ENCODE assay signal across 30 cellular contexts in the genomic region with DNA sequence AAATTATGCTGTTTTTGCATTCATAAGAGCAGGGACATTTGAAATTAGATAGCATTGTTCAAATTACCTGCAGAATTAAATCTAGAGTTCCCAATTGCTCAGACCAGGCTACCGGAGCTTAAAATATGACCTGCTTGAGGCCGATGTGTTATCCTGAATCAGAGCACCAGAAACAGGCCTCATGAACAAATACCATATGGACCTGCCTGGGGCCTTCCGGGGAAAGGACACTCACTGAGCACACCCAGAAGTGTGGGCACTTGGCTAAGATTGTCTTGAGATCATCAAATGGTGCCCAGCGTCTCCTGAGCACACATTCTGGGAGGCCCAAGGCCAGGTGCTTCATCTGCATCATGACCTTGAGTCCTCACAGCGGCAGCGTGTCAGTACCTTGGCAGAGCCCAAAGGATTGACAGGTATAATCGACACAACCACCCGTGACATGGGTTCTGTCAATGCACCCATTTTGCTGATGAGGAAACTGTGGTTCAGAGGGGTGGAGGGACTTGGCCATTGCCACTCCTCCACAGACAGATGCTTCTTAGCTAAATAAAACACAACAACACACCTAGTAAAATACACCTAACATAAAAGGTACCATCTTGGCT. TPM values are rescaled to one million over a fixed set of nuclear protein-coding genes. Genes with fewer than 3 reads are reported as not detected.
"Had no signal": no experiment of that assay in that cellular context is flagged by ENCODE, and none has a peak within 500 bp of the region (broad histone marks: within the 10 kb centered on the region; RNA-seq: fewer than 3 reads in every experiment).

No MANE protein-coding gene starts in this region.

- H3K9ac ChIP-seq: neural progenitor cell had no signal

- H3K4me2 ChIP-seq: neural progenitor cell had no signal

- H3K4me1 ChIP-seq: neural progenitor cell, spleen, suprapubic skin, tibial artery had no signal

- H3K27me3 ChIP-seq: neural progenitor cell, neutrophil, ovary, sigmoid colon, spleen, suprapubic skin, tibial artery, vagina had no signal

- H3K27ac Mint-ChIP-seq: immature natural killer cell; mesothelial cell of epicardium; naive B cell; natural killer cell; nephron progenitor cell; neural progenitor cell; progenitor cell of endocrine pancreas; stimulated activated effector memory CD8-positive, alpha-beta T cell treated with anti-CD3 and anti-CD28 coated beads, Interleukin-12 subunit alpha, Interleukin-12 subunit beta, amount 100 ng/mL, for 72 hours; stimulated activated naive CD8-positive, alpha-beta T cell treated with anti-CD3 and anti-CD28 coated beads, Interleukin-15, Interleukin-2, amounts not matched to agents 100 ng/mL and 50 ng/mL, for 24 hours had no signal

- H3K27me3 Mint-ChIP-seq: progenitor cell of endocrine pancreas; stimulated activated naive CD8-positive, alpha-beta T cell treated with anti-CD3 and anti-CD28 coated beads, Interleukin-15, Interleukin-2, amounts not matched to agents 100 ng/mL and 50 ng/mL, for 24 hours had no signal

- H3K4me1 Mint-ChIP-seq: immature natural killer cell; naive B cell; natural killer cell; neural progenitor cell; stimulated activated effector memory CD8-positive, alpha-beta T cell treated with anti-CD3 and anti-CD28 coated beads, Interleukin-12 subunit alpha, Interleukin-12 subunit beta, amount 100 ng/mL, for 72 hours had no signal

- DNase-seq: hypothalamus; immature natural killer cell; kidney; left ventricle myocardium inferior; mesendoderm; naive B cell; natural killer cell; nephron progenitor cell; occipital lobe; ovary; right cardiac atrium; sigmoid colon; small intestine; spleen; stimulated activated CD4-positive, alpha-beta T cell treated with anti-CD3 and anti-CD28 coated beads, Interleukin-4, amount 100 ng/mL, for 24 hours; stimulated activated naive CD4-positive, alpha-beta T cell; tibial artery; trophoblast cell had no signal

- H3K27ac ChIP-seq: neural progenitor cell, neutrophil, ovary, sigmoid colon, spleen, suprapubic skin, thoracic aorta, tibial artery, vagina had no signal

- H3K36me3 Mint-ChIP-seq: natural killer cell; neural progenitor cell; stimulated activated effector memory CD8-positive, alpha-beta T cell treated with anti-CD3 and anti-CD28 coated beads, Interleukin-12 subunit alpha, Interleukin-12 subunit beta, amount 100 ng/mL, for 72 hours had no signal

- H3K4me3 Mint-ChIP-seq: immature natural killer cell; mesothelial cell of epicardium; naive B cell; natural killer cell; nephron progenitor cell; neural progenitor cell; stimulated activated effector memory CD8-positive, alpha-beta T cell treated with anti-CD3 and anti-CD28 coated beads, Interleukin-12 subunit alpha, Interleukin-12 subunit beta, amount 100 ng/mL, for 72 hours; stimulated activated naive CD8-positive, alpha-beta T cell treated with anti-CD3 and anti-CD28 coated beads, Interleukin-15, Interleukin-2, amounts not matched to agents 100 ng/mL and 50 ng/mL, for 24 hours had no signal

- H3K4me3 ChIP-seq: left ventricle myocardium inferior, lung, neural progenitor cell, ovary, sigmoid colon, spleen, suprapubic skin, thoracic aorta, tibial artery, vagina had no signal

- H3K9me3 Mint-ChIP-seq: immature natural killer cell had no signal

- H3K9me3 ChIP-seq: neutrophil, ovary, vagina had no signal

- FAIRE-seq: islet of Langerhans, kidney, small intestine had no signal

- H2AFZ ChIP-seq: neural progenitor cell had no signal

- H3K36me3 ChIP-seq: left ventricle myocardium inferior, neural progenitor cell, neutrophil, ovary, sigmoid colon, spleen, suprapubic skin, thoracic aorta, tibial artery, vagina had no signal

- ATAC-seq: natural killer cell; right cardiac atrium; stimulated activated effector memory CD8-positive, alpha-beta T cell treated with anti-CD3 and anti-CD28 coated beads, Interleukin-12 subunit alpha, Interleukin-12 subunit beta, amount 100 ng/mL, for 72 hours had no signal

RNA-seq across cellular contexts. Expression of a gene that starts 41.3 kb away (rescaled TPM):
- total RNA-seq: mesothelial cell of epicardium, mononuclear cell, natural killer cell, occipital lobe, progenitor cell of endocrine pancreas had no signal
- polyA plus RNA-seq: immature natural killer cell had no signal
